Comparison of ENCODE assay signal across 1 cellular context in the genomic region with DNA sequence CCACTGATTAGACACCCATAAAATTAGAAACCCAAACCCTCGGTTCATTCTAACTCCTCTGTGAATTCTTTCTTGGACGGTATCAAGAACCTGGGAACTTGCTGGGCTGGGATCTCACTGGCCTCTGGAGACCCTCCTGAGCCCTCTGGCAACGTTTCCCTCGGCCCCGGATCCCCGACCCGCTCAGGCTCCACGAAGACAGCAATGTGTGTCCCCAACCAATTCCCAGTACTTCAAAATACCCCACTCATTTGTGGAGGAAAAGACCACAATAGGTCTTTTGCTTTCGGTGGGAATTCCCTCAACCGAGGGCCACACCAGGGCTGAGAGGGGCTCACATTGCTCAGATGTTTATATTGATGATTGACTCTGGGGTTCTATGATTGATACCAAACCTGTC.
TF ChIP-seq lines count a peak whose summit lies in the region.

No MANE protein-coding gene starts in this region.

TF ChIP-seq in GM23338, 12 proteins besides CTCF, POLR2A, EP300 and RAD21 (continued from another document):
- TF ChIP-seq, protein P1, sequence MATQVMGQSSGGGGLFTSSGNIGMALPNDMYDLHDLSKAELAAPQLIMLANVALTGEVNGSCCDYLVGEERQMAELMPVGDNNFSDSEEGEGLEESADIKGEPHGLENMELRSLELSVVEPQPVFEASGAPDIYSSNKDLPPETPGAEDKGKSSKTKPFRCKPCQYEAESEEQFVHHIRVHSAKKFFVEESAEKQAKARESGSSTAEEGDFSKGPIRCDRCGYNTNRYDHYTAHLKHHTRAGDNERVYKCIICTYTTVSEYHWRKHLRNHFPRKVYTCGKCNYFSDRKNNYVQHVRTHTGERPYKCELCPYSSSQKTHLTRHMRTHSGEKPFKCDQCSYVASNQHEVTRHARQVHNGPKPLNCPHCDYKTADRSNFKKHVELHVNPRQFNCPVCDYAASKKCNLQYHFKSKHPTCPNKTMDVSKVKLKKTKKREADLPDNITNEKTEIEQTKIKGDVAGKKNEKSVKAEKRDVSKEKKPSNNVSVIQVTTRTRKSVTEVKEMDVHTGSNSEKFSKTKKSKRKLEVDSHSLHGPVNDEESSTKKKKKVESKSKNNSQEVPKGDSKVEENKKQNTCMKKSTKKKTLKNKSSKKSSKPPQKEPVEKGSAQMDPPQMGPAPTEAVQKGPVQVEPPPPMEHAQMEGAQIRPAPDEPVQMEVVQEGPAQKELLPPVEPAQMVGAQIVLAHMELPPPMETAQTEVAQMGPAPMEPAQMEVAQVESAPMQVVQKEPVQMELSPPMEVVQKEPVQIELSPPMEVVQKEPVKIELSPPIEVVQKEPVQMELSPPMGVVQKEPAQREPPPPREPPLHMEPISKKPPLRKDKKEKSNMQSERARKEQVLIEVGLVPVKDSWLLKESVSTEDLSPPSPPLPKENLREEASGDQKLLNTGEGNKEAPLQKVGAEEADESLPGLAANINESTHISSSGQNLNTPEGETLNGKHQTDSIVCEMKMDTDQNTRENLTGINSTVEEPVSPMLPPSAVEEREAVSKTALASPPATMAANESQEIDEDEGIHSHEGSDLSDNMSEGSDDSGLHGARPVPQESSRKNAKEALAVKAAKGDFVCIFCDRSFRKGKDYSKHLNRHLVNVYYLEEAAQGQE (IDR thresholded peaks at IDR 0.05; ENCODE audit: unreplicated experiment), result no peak
- no peak for TF ChIP-seq ZNF331 (CRISPR knock-in tag; IDR thresholded peaks at IDR 0.05; ENCODE audit: low read depth)
- TF ChIP-seq EZH2 (IDR thresholded peaks at IDR 0.05; ENCODE audit: low read depth, unreplicated experiment), result no peak
- no peak for TF ChIP-seq JUNB (IDR thresholded peaks at IDR 0.05; ENCODE audit: unreplicated experiment)
- no peak for TF ChIP-seq CREB1 (CRISPR knock-in tag; IDR thresholded peaks at IDR 0.05; ENCODE audit: low read depth)
- TF ChIP-seq ZNF114 (CRISPR knock-in tag; IDR thresholded peaks at IDR 0.05), result no peak
- no peak for TF ChIP-seq NANOG (IDR thresholded peaks at IDR 0.05; ENCODE audit: borderline replicate concordance)
- TF ChIP-seq, protein P2, sequence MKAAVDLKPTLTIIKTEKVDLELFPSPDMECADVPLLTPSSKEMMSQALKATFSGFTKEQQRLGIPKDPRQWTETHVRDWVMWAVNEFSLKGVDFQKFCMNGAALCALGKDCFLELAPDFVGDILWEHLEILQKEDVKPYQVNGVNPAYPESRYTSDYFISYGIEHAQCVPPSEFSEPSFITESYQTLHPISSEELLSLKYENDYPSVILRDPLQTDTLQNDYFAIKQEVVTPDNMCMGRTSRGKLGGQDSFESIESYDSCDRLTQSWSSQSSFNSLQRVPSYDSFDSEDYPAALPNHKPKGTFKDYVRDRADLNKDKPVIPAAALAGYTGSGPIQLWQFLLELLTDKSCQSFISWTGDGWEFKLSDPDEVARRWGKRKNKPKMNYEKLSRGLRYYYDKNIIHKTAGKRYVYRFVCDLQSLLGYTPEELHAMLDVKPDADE (IDR thresholded peaks at IDR 0.05), result no peak
- TF ChIP-seq STAT1 (IDR thresholded peaks at IDR 0.05; ENCODE audit: unreplicated experiment), result no peak
- no peak for TF ChIP-seq EZH2phosphoT487 (IDR thresholded peaks at IDR 0.05; ENCODE audit: unreplicated experiment)
